Comparison of ENCODE assay signal across 14 cellular contexts in genomic region chr13:72062566-72062965, GRCh38.
A peak's percentile ranks its signal among the peaks of the same experiment; 100 is the strongest.
DNase-seq lines count a peak whose midpoint lies in the region; ATAC-seq and TF ChIP-seq lines count a peak whose summit lies in the region.
"Had no signal": no experiment of that assay in that cellular context is flagged by ENCODE, and none has a peak within 500 bp of the region (broad histone marks: within the 10 kb centered on the region; RNA-seq: fewer than 3 reads in every experiment).

No MANE protein-coding gene starts in this region.

- no peak overlapping the region for H3K27ac ChIP-seq in RWPE2 (ENCODE audit: poor library complexity, severe bottlenecking)
- H3K27ac ChIP-seq: BLaER1, foreskin keratinocyte, neutrophil, WERI-Rb-1 had no signal

- H3K27ac Mint-ChIP-seq in Calu3 (ENCODE audit: unreplicated experiment), result no peak overlapping the region

- DNase-seq in Calu3, result peak; percentile 6
- DNase-seq in HS-27A (ENCODE audit: low read depth), result peak; percentile 3
- no peak for DNase-seq in RWPE2 (ENCODE audit: low spot score)
- DNase-seq in fibroblast of pulmonary artery (ENCODE audit: low read depth), result peak; percentile 1
- DNase-seq in stimulated activated CD4-positive, alpha-beta T cell treated with anti-CD3 and anti-CD28 coated beads, Interleukin-4, amount 100 ng/mL, for 1 hour, result no peak
- DNase-seq in NCI-H1092 (lab: John Stamatoyannopoulos, UW), result no peak
- DNase-seq in activated T-cell treated with anti-CD3 and anti-CD28 coated beads for 4 hours, result no peak
- DNase-seq in NOMO-1 (lab: John Stamatoyannopoulos, UW; ENCODE audit: unreplicated experiment in 2 of 2), result no peak
- DNase-seq: foreskin keratinocyte, GF-D8, NCI-H524 treated with DMSO at 0.1 percent for 48 hours, WERI-Rb-1 had no signal

- no peaks in the 10 kb centered on the region for H3K27me3 ChIP-seq in RWPE2 (ENCODE audit: insufficient read depth, poor library complexity, severe bottlenecking)
- H3K27me3 ChIP-seq: BLaER1, foreskin keratinocyte, neutrophil had no signal

- H3K9me3 ChIP-seq in RWPE2 (ENCODE audit: severe bottlenecking), result no peaks in the 10 kb centered on the region
- H3K9me3 ChIP-seq: neutrophil had no signal

- no TSS peak for BruUV-seq in Calu3 (replicated peaks; lab: Mats Ljungman, UMichigan)

- H3K4me1 Mint-ChIP-seq in Calu3 (ENCODE audit: low read depth, unreplicated experiment), result no peaks in the 10 kb centered on the region

- no peaks in the 10 kb centered on the region for H3K36me3 Mint-ChIP-seq in Calu3 (ENCODE audit: insufficient read depth, unreplicated experiment)

- intact Hi-C loops in Calu3 (cut with micrococcal nuclease; ENCODE audit: unreplicated experiment), result no loop called here

- no peak overlapping the region for H3K4me3 Mint-ChIP-seq in Calu3 (ENCODE audit: low read depth, unreplicated experiment)

- H3K4me3 ChIP-seq in RWPE2 (ENCODE audit: severe bottlenecking) (no peak overlapping the region), fibroblast of pulmonary artery (replicated peaks; ENCODE audit: low read depth, low read length) (no peak overlapping the region)
- H3K4me3 ChIP-seq: BLaER1 had no signal

- peaks cover 2% of the 10 kb centered on the region for H3K9me3 Mint-ChIP-seq in Calu3 (ENCODE audit: low read depth, unreplicated experiment)

- CTCF ChIA-PET in Calu3 (lab: Charles Lee), result no interaction called here

- H3K36me3 ChIP-seq in RWPE2 (ENCODE audit: low read depth), result no peaks in the 10 kb centered on the region
- H3K36me3 ChIP-seq: BLaER1, neutrophil, WERI-Rb-1 had no signal

- no peaks in the 10 kb centered on the region for H3K4me1 ChIP-seq in RWPE2 (ENCODE audit: insufficient read depth, poor library complexity, severe bottlenecking)
- H3K4me1 ChIP-seq: BLaER1, foreskin keratinocyte had no signal

- TF ChIP-seq CTCF in Calu3 (IDR thresholded peaks at IDR 0.05; ENCODE audit: unreplicated experiment), result no peak
- TF ChIP-seq CTCF in RWPE2 (IDR thresholded peaks at IDR 0.05; ENCODE audit: poor library complexity, severe bottlenecking), result no peak
- TF ChIP-seq CTCF in fibroblast of pulmonary artery (IDR thresholded peaks at IDR 0.05; ENCODE audit: low read length, missing control alignments), result no peak

- no peaks in the 10 kb centered on the region for H3K27me3 Mint-ChIP-seq in Calu3 (ENCODE audit: unreplicated experiment)

- peak; percentile 51; the same call in 1 of the 3 replicates for ATAC-seq in RWPE2 (ENCODE audit: low read depth)
- ATAC-seq: foreskin keratinocyte had no signal

Comparison
In these comparisons a context has a peak if more than half of its experiments do, and no peak if none do; other contexts are left out.
1. DNase-seq: peak in Calu3 (single experiment), HS-27A (single experiment) and fibroblast of pulmonary artery (single experiment); none in RWPE2 (single experiment), stimulated activated CD4-positive, alpha-beta T cell treated with anti-CD3 and anti-CD28 coated beads, Interleukin-4, amount 100 ng/mL, for 1 hour (single experiment), NCI-H1092 (single experiment), activated T-cell treated with anti-CD3 and anti-CD28 coated beads for 4 hours (single experiment) and NOMO-1 (0 of 2).